ENCODE assay signal across 18 cellular contexts in genomic region chr2:45166229-45166890, GRCh38.
A peak's percentile ranks its signal among the peaks of the same experiment; 100 is the strongest.
DNase-seq lines count a peak whose midpoint lies in the region; ATAC-seq and TF ChIP-seq lines count a peak whose summit lies in the region.
"Had no signal": no experiment of that assay in that cellular context is flagged by ENCODE, and none has a peak within 500 bp of the region (broad histone marks: within the 10 kb centered on the region; RNA-seq: fewer than 3 reads in every experiment).

No MANE protein-coding gene starts in this region.

- no peaks in the 10 kb centered on the region for H3K9me2 ChIP-seq in PC-3 (replicated peaks; ENCODE audit: low read length)

- no TSS peak for BruUV-seq in PC-3 (replicated peaks; lab: Mats Ljungman, UMichigan)

- intact Hi-C loops in PC-3 (cut with micrococcal nuclease) = no loop called here

- H3F3A ChIP-seq in PC-3 (ENCODE audit: low read length, unreplicated experiment) = no peaks in the 10 kb centered on the region
- H3F3A ChIP-seq in neural progenitor cell (ENCODE audit: low read depth) = peaks cover 15% of the 10 kb centered on the region

- H3K27ac ChIP-seq in BLaER1 (no peak overlapping the region), PC-3 (ENCODE audit: low read length) (no peak overlapping the region), neural progenitor cell (no peak overlapping the region)
- H3K27ac ChIP-seq: HL-60, Peyer's patch, SK-N-MC had no signal

- peaks cover 34% of the 10 kb centered on the region for H3K4me1 Mint-ChIP-seq in neural progenitor cell
- peaks cover 7% of the 10 kb centered on the region for H3K4me1 Mint-ChIP-seq in mesothelial cell of epicardium

- H4K20me1 ChIP-seq in BLaER1 (peaks cover 18% of the 10 kb centered on the region; the same call in 1 of the 2 replicates), PC-3 (ENCODE audit: low read length) (no peaks in the 10 kb centered on the region), neural progenitor cell (ENCODE audit: low read depth) (peaks cover 25% of the 10 kb centered on the region)

- H3K36me3 ChIP-seq in BLaER1 (no peaks in the 10 kb centered on the region), PC-3 (ENCODE audit: low read depth, low read length) (no peaks in the 10 kb centered on the region), neural progenitor cell (no peaks in the 10 kb centered on the region)
- H3K36me3 ChIP-seq: Peyer's patch had no signal

- CTCF ChIA-PET in PC-3 (lab: Charles Lee) = interaction anchor here (0.6 kb wide), 1 partner anchor 1600 kb away, joined by 4 read pairs; no protein-coding TSS in a partner anchor

- H3K36me3 Mint-ChIP-seq in neural progenitor cell = no peaks in the 10 kb centered on the region
- no peaks in the 10 kb centered on the region for H3K36me3 Mint-ChIP-seq in mesothelial cell of epicardium
- H3K36me3 Mint-ChIP-seq: CD4-positive, CD25-positive, alpha-beta regulatory T cell; IgD-negative memory B cell had no signal

- DNase-seq in DMS53 treated with DMSO at 0.1 percent for 48 hours (lab: John Stamatoyannopoulos, UW; ENCODE audit: unreplicated experiment) (peak; percentile 37), PC-3 (no peak), neural progenitor cell (ENCODE audit: low spot score) (peak; percentile 48), mesothelial cell of epicardium (ENCODE audit: low spot score in 2 of 2, unreplicated experiment in 2 of 2) (no peak), AG08395 (ENCODE audit: low spot score) (no peak)
- DNase-seq: AML-193; CD4-positive, CD25-positive, alpha-beta regulatory T cell; HCEC 1CT; NCI-H2029 treated with DMSO at 0.1 percent for 48 hours; NCI-H226; Peyer's patch had no signal

- TF ChIP-seq CTCF in PC-3 (conservative IDR thresholded peaks at IDR 0.05; ENCODE audit: low read depth, low read length) (no peak), neural progenitor cell (IDR thresholded peaks at IDR 0.05) (no peak), mesothelial cell of epicardium (IDR thresholded peaks at IDR 0.05; ENCODE audit: unreplicated experiment) (no peak)

- H3K9me3 ChIP-seq in BLaER1 = peaks cover 9% of the 10 kb centered on the region
- H3K9me3 ChIP-seq in PC-3 (ENCODE audit: low read length) = no peaks in the 10 kb centered on the region
- no peaks in the 10 kb centered on the region for H3K9me3 ChIP-seq in neural progenitor cell (ENCODE audit: low read depth)
- H3K9me3 ChIP-seq: Peyer's patch had no signal

- H3K4me1 ChIP-seq in BLaER1 (peaks cover 35% of the 10 kb centered on the region), PC-3 (ENCODE audit: insufficient read depth, low read length) (peaks cover 56% of the 10 kb centered on the region), neural progenitor cell (peaks cover 29% of the 10 kb centered on the region)

- H3K4me3 ChIP-seq in BLaER1 (no peak overlapping the region), PC-3 (ENCODE audit: low read length) (no peak overlapping the region), neural progenitor cell (no peak overlapping the region)
- H3K4me3 ChIP-seq: Peyer's patch, SK-N-MC had no signal

- no peak overlapping the region for H3K4me3 Mint-ChIP-seq in neural progenitor cell
- H3K4me3 Mint-ChIP-seq in mesothelial cell of epicardium = no peak overlapping the region
- H3K4me3 Mint-ChIP-seq: CD4-positive, CD25-positive, alpha-beta regulatory T cell; IgD-negative memory B cell had no signal

- POLR2A ChIA-PET in PC-3 (lab: Charles Lee; ENCODE audit: unreplicated experiment) = interaction anchor here (0.6 kb wide), 1 partner anchor 1245 kb away, joined by 10 read pairs; no protein-coding TSS in a partner anchor

- H3K4me2 ChIP-seq in BLaER1 (peak overlapping the region; percentile 35; the same call in 1 of the 2 replicates), PC-3 (ENCODE audit: low read length) (peak overlapping the region; percentile 97), neural progenitor cell (peak overlapping the region; percentile 2)

- H3K9me3 Mint-ChIP-seq in neural progenitor cell = no peaks in the 10 kb centered on the region
- no peaks in the 10 kb centered on the region for H3K9me3 Mint-ChIP-seq in mesothelial cell of epicardium
- H3K9me3 Mint-ChIP-seq: CD4-positive, CD25-positive, alpha-beta regulatory T cell; IgD-negative memory B cell had no signal

- ATAC-seq in PC-3 (no peak), HG02885 (IDR thresholded peaks at IDR 0.05; ENCODE audit: poor library complexity, unreplicated experiment) (no peak), GM19328 (IDR thresholded peaks at IDR 0.05; ENCODE audit: unreplicated experiment) (no peak)
- ATAC-seq: Right ventricle myocardium inferior had no signal

- H3K27me3 Mint-ChIP-seq in neural progenitor cell (ENCODE audit: insufficient read depth, low read depth) (peaks cover 41% of the 10 kb centered on the region), mesothelial cell of epicardium (ENCODE audit: low read depth) (peaks cover 98% of the 10 kb centered on the region)

- no peak overlapping the region for H3K27ac Mint-ChIP-seq in neural progenitor cell
- no peak overlapping the region for H3K27ac Mint-ChIP-seq in mesothelial cell of epicardium
- H3K27ac Mint-ChIP-seq: CD4-positive, CD25-positive, alpha-beta regulatory T cell; IgD-negative memory B cell had no signal

- H3K79me2 ChIP-seq in PC-3 (ENCODE audit: low read length) = peaks cover 46% of the 10 kb centered on the region
- H3K79me2 ChIP-seq in neural progenitor cell (ENCODE audit: low read depth) = no peaks in the 10 kb centered on the region

- no peak overlapping the region for H3K9ac ChIP-seq in BLaER1
- peak overlapping the region; percentile 98; the same call in 1 of the 2 replicates for H3K9ac ChIP-seq in PC-3 (ENCODE audit: low read length)
- no peak overlapping the region for H3K9ac ChIP-seq in neural progenitor cell

- H2AFZ ChIP-seq in PC-3 (ENCODE audit: low read length) (peak overlapping the region; percentile 60), neural progenitor cell (replicated peaks) (no peak overlapping the region)

- H3K27me3 ChIP-seq in BLaER1 = peaks cover 51% of the 10 kb centered on the region
- no peaks in the 10 kb centered on the region for H3K27me3 ChIP-seq in PC-3 (ENCODE audit: low read length)
- H3K27me3 ChIP-seq in neural progenitor cell = peaks cover 88% of the 10 kb centered on the region

Comparison
In these comparisons a context has a peak if more than half of its experiments do, and no peak if none do; other contexts are left out.
1. H3K4me2 ChIP-seq: peak in every context shown above with its lines; median percentile 97 in PC-3; 35 in BLaER1; 2 in neural progenitor cell.
2. DNase-seq: peak in DMS53 treated with DMSO at 0.1 percent for 48 hours (single experiment) and neural progenitor cell (single experiment); none in PC-3 (single experiment), mesothelial cell of epicardium (0 of 2) and AG08395 (single experiment).